13 cellular contexts compared by ENCODE assay signal in the genomic region with DNA sequence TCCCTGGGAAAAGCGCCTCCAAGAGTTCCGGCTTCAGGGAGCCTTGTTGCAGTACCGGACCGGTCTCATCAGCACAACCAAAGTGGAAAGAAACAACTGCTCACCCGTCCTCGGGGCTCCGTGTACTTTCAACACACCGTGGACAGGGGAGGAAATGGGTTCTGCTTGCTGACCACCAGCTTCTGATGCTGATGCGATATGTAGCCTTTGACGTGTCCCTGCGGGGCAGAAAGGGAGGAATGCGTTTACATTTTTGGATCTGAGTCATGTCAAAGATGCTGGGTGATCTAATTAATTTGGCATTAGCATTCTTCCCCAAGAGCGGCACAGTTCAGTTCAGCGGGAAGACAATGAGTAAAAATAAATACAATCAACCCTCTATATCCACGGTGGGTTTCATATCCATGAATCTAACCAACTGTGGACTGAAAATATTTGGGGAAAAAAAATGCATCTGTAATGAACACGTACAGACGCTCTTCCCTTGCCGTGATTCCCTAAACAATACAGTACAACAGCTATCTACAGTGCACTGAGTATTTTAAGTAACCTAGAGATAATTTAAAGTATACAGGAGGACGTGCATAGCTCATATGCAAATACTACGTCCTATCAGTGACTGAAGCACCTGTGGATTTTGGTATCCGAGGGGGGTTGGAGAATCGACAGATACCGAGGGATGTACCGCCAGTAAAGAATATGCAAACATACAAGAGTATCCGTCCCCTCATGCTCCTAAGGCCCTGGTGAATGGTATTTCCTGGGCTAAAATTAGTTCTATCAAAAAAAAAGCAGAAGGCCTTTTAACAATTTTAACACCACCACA. TPM values are rescaled to one million over a fixed set of nuclear protein-coding genes. Genes with fewer than 3 reads are reported as not detected.
DNase-seq lines count a peak whose midpoint lies in the region; ATAC-seq, FAIRE-seq and TF ChIP-seq lines count a peak whose summit lies in the region.
"Had no signal": no experiment of that assay in that cellular context is flagged by ENCODE, and none has a peak within 500 bp of the region (broad histone marks: within the 10 kb centered on the region; RNA-seq: fewer than 3 reads in every experiment).

No MANE protein-coding gene starts in this region.

- H3K9me3 ChIP-seq in AG04450 (ENCODE audit: control insufficient read depth, insufficient read depth, low read length) (no peaks in the 10 kb centered on the region; the same call in 1 of the 2 replicates), right cardiac atrium (ENCODE audit: control insufficient read depth, low read length) (no peaks in the 10 kb centered on the region)
- H3K9me3 ChIP-seq: esophagus squamous epithelium had no signal

- ATAC-seq in right cardiac atrium (no peak), HG03378 (IDR thresholded peaks at IDR 0.05; ENCODE audit: unreplicated experiment) (no peak)

- no peaks in the 10 kb centered on the region for H3K27me3 ChIP-seq in AG04450 (ENCODE audit: control insufficient read depth, insufficient read depth, low read length)
- no peaks in the 10 kb centered on the region for H3K27me3 ChIP-seq in right cardiac atrium (ENCODE audit: control insufficient read depth, insufficient read depth)
- H3K27me3 ChIP-seq: esophagus squamous epithelium had no signal

- H3K4me3 ChIP-seq in AG04450 (ENCODE audit: low read depth, low read length) (peak overlapping the region; percentile 55), right cardiac atrium (ENCODE audit: low read length) (no peak overlapping the region)
- H3K4me3 ChIP-seq: esophagus squamous epithelium had no signal

- H3K27ac ChIP-seq in AG04450 (ENCODE audit: low read depth, low read length): peak overlapping the region; percentile 99
- peak overlapping the region; percentile 30 for H3K27ac ChIP-seq in right cardiac atrium (ENCODE audit: low read length)

- TF ChIP-seq CTCF in AG04450 (IDR thresholded peaks at IDR 0.05; ENCODE audit: low read depth, low read length): no peak

- peak; percentile 97 for DNase-seq in AG04450 (ENCODE audit: low read depth, low spot score)
- peak; percentile 90 for DNase-seq in H54 (ENCODE audit: insufficient read length, low spot score)
- peak; percentile 87 for DNase-seq in amniotic stem cell (lab: John Stamatoyannopoulos, UW)
- DNase-seq in right cardiac atrium: no peak
- no peak for DNase-seq in mucosa of gallbladder (ENCODE audit: low spot score)
- no peak for DNase-seq in AML-193 (lab: John Stamatoyannopoulos, UW)
- no peak for DNase-seq in NCI-H82 (lab: John Stamatoyannopoulos, UW)
- DNase-seq: esophagus squamous epithelium; NCI-H748 treated with DMSO at 0.1 percent for 48 hours; stimulated activated CD4-positive, alpha-beta T cell treated with anti-CD3 and anti-CD28 coated beads, Interleukin-4, amount 100 ng/mL, for 4 hours had no signal

- 65% methylated on average over 25 of the region's 25 CpGs for WGBS in right cardiac atrium

- CTCF ChIA-PET in AG04450 (lab: Charles Lee): interaction anchor here (1.1 kb wide), 1 partner anchor 9 kb away, joined by 3 read pairs; no protein-coding TSS in a partner anchor

- H3K4me1 ChIP-seq in right cardiac atrium (ENCODE audit: control insufficient read depth, insufficient read depth, low read length): peaks cover 7% of the 10 kb centered on the region
- H3K4me1 ChIP-seq: esophagus squamous epithelium had no signal

- POLR2A ChIA-PET in AG04450 (lab: Yijun Ruan, JAX): interaction anchor here (0.8 to 3.2 kb wide), 3 partner anchors 9 to 31 kb away, joined by 3 to 19 read pairs (median 18); a partner anchor contains a TSS

- TF ChIP-seq POLR2A in H54 (IDR thresholded peaks at IDR 0.05; ENCODE audit: low read depth, low read length): 0 out of 2 replicates have a peak, but pooled peaks have one; percentile 24

- peak; percentile 98 for FAIRE-seq in H54 (lab: Jason Lieb, UNC)
- FAIRE-seq: GM18507 had no signal

- intact Hi-C loops in right cardiac atrium (cut with DNase I): no loop called here

RNA-seq across cellular contexts. Expression of a gene that starts 19.8 kb away (rescaled TPM):
- polyA plus RNA-seq in AG04450 (2011; rRNA removed): not detected in 2 replicates
- not detected in 2 replicates for polyA minus RNA-seq in AG04450 (2011; rRNA and poly(A)+ RNA removed)
- total RNA-seq in right cardiac atrium: under 1 TPM in 1 of 4 donors, not detected in 3; 0.15 TPM
- 0.14 TPM for polyA plus RNA-seq in right cardiac atrium
- not detected for total RNA-seq in mucosa of gallbladder
- total RNA-seq: esophagus squamous epithelium, temporal lobe had no signal

RNA-seq across cellular contexts. Expression of a gene that starts 30.2 kb away (rescaled TPM):
- 97.2 and 107 TPM in 2 replicates for polyA plus RNA-seq in AG04450 (2011; rRNA removed)
- 68.0 and 68.6 TPM in 2 replicates for polyA minus RNA-seq in AG04450 (2011; rRNA and poly(A)+ RNA removed)
- 10 to 100 TPM; 42.0 to 55.1 (median 47.1) TPM for total RNA-seq in right cardiac atrium
- 43.1 TPM for polyA plus RNA-seq in right cardiac atrium
- total RNA-seq in mucosa of gallbladder: 35.0 TPM

RNA-seq across cellular contexts. Expression of a gene that starts 31.1 kb away (rescaled TPM):
- polyA plus RNA-seq in AG04450 (2011; rRNA removed) (69.4 and 75.4 TPM in 2 replicates), right cardiac atrium (53.1 TPM)
- 56.7 and 59.9 TPM in 2 replicates for polyA minus RNA-seq in AG04450 (2011; rRNA and poly(A)+ RNA removed)
- total RNA-seq in right cardiac atrium (100 to 1,000 TPM in 2 of 4 donors, 10 to 100 TPM in 2; 82.5 to 113 (median 99.9) TPM), mucosa of gallbladder (55.4 TPM)

RNA-seq across cellular contexts. Expression of a gene that starts 55.7 kb away (rescaled TPM):
- polyA plus RNA-seq in AG04450 (2011; rRNA removed) (17.7 and 21.5 TPM in 2 replicates), right cardiac atrium (44.9 TPM)
- 4.4 and 5.6 TPM in 2 replicates for polyA minus RNA-seq in AG04450 (2011; rRNA and poly(A)+ RNA removed)
- total RNA-seq in right cardiac atrium (10 to 100 TPM; 29.8 to 40.2 (median 34.4) TPM), mucosa of gallbladder (8.2 TPM)

Comparison
In these comparisons a context has a peak if more than half of its experiments do, and no peak if none do; other contexts are left out.
1. DNase-seq: peak in AG04450 (single experiment), H54 (single experiment) and amniotic stem cell (single experiment); none in right cardiac atrium (0 of 3), mucosa of gallbladder (single experiment), AML-193 (0 of 2) and NCI-H82 (single experiment).